21 cellular contexts compared by ENCODE assay signal in the genomic region with DNA sequence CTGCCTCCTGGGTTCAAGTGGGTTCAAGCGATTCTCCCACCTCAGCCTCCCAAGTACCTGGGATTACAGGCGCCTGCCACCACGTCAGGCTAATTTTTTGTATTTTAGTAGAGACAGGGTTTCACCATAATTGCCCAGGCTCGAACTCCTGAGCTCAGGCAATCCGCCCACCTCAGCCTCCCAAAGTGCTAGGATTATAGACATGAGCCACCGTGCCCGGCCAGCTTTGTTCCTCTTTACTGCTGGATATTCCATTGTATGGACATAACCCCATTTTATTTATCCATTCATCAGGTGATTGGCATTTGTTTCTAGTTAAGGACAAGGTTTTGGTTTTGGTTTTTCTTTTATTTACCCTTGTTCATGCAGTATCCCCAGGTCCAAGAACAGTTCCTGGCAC. TPM values are rescaled to one million over a fixed set of nuclear protein-coding genes. Genes with fewer than 3 reads are reported as not detected.
DNase-seq lines count a peak whose midpoint lies in the region; ATAC-seq, FAIRE-seq and TF ChIP-seq lines count a peak whose summit lies in the region.
"Had no signal": no experiment of that assay in that cellular context is flagged by ENCODE, and none has a peak within 500 bp of the region (broad histone marks: within the 10 kb centered on the region; RNA-seq: fewer than 3 reads in every experiment).

No MANE protein-coding gene starts in this region.

- POLR2A ChIA-PET in CD4-positive, alpha-beta T cell (lab: Charles Lee), result no interaction called here

- no peak overlapping the region for H3K4me3 ChIP-seq in kidney (ENCODE audit: low read length in 2 of 2)
- H3K4me3 ChIP-seq in neutrophil (ENCODE audit: low read depth in 1 of 2, low read length in 1 of 2), result no peak overlapping the region
- H3K4me3 ChIP-seq: BLaER1 treated with 17β-estradiol and CSF1 and Interleukin-3, amounts not matched to agents 10 nM and 100 nM had no signal

- H3K27ac Mint-ChIP-seq in CD4-positive, alpha-beta T cell, result no peak overlapping the region
- H3K27ac Mint-ChIP-seq in brain, result peak overlapping the region in 3 of 5 experiments; percentile 60 to 91 (median 70)

- H3K36me3 ChIP-seq in kidney (ENCODE audit: control insufficient read depth in 1 of 2, insufficient read depth in 2 of 2, low read length in 2 of 2), result peaks cover 4 to 8% of the 10 kb centered on the region in 2 donors
- H3K36me3 ChIP-seq in neutrophil, result peaks cover 79% of the 10 kb centered on the region

- CTCF ChIA-PET in CD4-positive, alpha-beta T cell (lab: Charles Lee), result no interaction called here

- peaks cover 31% of the 10 kb centered on the region for H3K36me3 Mint-ChIP-seq in CD4-positive, alpha-beta T cell (ENCODE audit: low read depth)
- H3K36me3 Mint-ChIP-seq in brain, result peaks cover 55% of the 10 kb centered on the region

- H3K27me3 ChIP-seq in CD4-positive, alpha-beta T cell (ENCODE audit: control insufficient read depth, insufficient read depth, low read length), result no peaks in the 10 kb centered on the region
- H3K27me3 ChIP-seq in neutrophil, result no peaks in the 10 kb centered on the region
- H3K27me3 ChIP-seq: BLaER1 treated with 17β-estradiol and CSF1 and Interleukin-3, amounts not matched to agents 10 nM and 100 nM had no signal

- intact Hi-C loops in CD4-positive, alpha-beta T cell (cut with DNase I, micrococcal nuclease), result loop anchor here in 1 of 2 experiments (10.0 kb wide), 2 partner anchors 332 to 1458 kb away; partner anchors contain the start of genes MYADM and U2AF2
- intact Hi-C loops in kidney (cut with DNase I), result no loop called here

- H3K4me1 Mint-ChIP-seq in CD4-positive, alpha-beta T cell (ENCODE audit: low read depth), result peaks cover 21% of the 10 kb centered on the region
- H3K4me1 Mint-ChIP-seq in brain, result peaks cover 47% of the 10 kb centered on the region

- H3K4me3 Mint-ChIP-seq in CD4-positive, alpha-beta T cell, result peak overlapping the region; percentile 27
- H3K4me3 Mint-ChIP-seq in brain, result peak overlapping the region in 1 of 5 experiments; percentile 51
- H3K4me3 Mint-ChIP-seq: H9 had no signal

- no peak for ATAC-seq in CD4-positive, alpha-beta T cell (ENCODE audit: poor library complexity)
- ATAC-seq in HG02759 (IDR thresholded peaks at IDR 0.05; ENCODE audit: unreplicated experiment), result no peak

- H3K27me3 Mint-ChIP-seq in CD4-positive, alpha-beta T cell, result no peaks in the 10 kb centered on the region
- peaks cover 18% of the 10 kb centered on the region for H3K27me3 Mint-ChIP-seq in brain
- H3K27me3 Mint-ChIP-seq: CD4-positive, alpha-beta memory T cell had no signal

- no peak for DNase-seq in CD4-positive, alpha-beta T cell
- DNase-seq in kidney (peak; percentile 46), activated gamma-delta T cell treated with Interleukin-2 at 50 U/mL for 16 hours (no peak), SKM-1 (lab: John Stamatoyannopoulos, UW; ENCODE audit: unreplicated experiment) (no peak)
- DNase-seq: ACHN; CD4-positive, alpha-beta memory T cell; COR-L47; DMS153; DMS79 treated with DMSO at 0.1 percent for 48 hours; EL; GOT3; H9 had no signal

- no peak for TF ChIP-seq CTCF in CD4-positive, alpha-beta T cell (IDR thresholded peaks at IDR 0.05)
- TF ChIP-seq CTCF in brain (conservative IDR thresholded peaks at IDR 0.05), result no peak
- TF ChIP-seq CTCF in kidney (IDR thresholded peaks at IDR 0.05; ENCODE audit: borderline replicate concordance, extremely low read depth, insufficient read depth), result no peak
- TF ChIP-seq CTCF in neutrophil (IDR thresholded peaks at IDR 0.05), result no peak

- H3K9me3 Mint-ChIP-seq in CD4-positive, alpha-beta T cell, result no peaks in the 10 kb centered on the region
- peaks cover 0 to 5% (median 0%) of the 10 kb centered on the region in 5 experiments for H3K9me3 Mint-ChIP-seq in brain
- H3K9me3 Mint-ChIP-seq: H9 had no signal

- H3K9me3 ChIP-seq in CD4-positive, alpha-beta T cell (ENCODE audit: control insufficient read depth, low read length), result no peaks in the 10 kb centered on the region
- no peaks in the 10 kb centered on the region for H3K9me3 ChIP-seq in kidney (ENCODE audit: control insufficient read depth in 1 of 2, low read length in 2 of 2)
- H3K9me3 ChIP-seq in neutrophil, result no peaks in the 10 kb centered on the region
- H3K9me3 ChIP-seq: BLaER1 treated with 17β-estradiol and CSF1 and Interleukin-3, amounts not matched to agents 10 nM and 100 nM had no signal

- H3K4me1 ChIP-seq in kidney (ENCODE audit: control insufficient read depth in 1 of 2, insufficient read depth in 1 of 2, low read depth in 1 of 2, low read length in 2 of 2) (peaks cover 6 to 11% of the 10 kb centered on the region in 2 donors), neutrophil (ENCODE audit: control insufficient read depth in 1 of 2, insufficient read depth in 1 of 2, low read depth in 1 of 2, low read length in 1 of 2) (peaks cover 37 to 42% of the 10 kb centered on the region in 2 experiments)

- H3K27ac ChIP-seq in CD4-positive, alpha-beta T cell (ENCODE audit: low read depth, low read length), result no peak overlapping the region
- H3K27ac ChIP-seq in kidney (ENCODE audit: low read depth in 2 of 2, low read length in 2 of 2) (no peak overlapping the region), neutrophil (peak overlapping the region; percentile 50)
- H3K27ac ChIP-seq: BLaER1 treated with 17β-estradiol and CSF1 and Interleukin-3, amounts not matched to agents 10 nM and 100 nM had no signal

- FAIRE-seq in kidney (lab: Jason Lieb, UNC), result no peak
- FAIRE-seq: D721Med, G401.6, GM12891, HTR-8/SVneo had no signal

- no peak overlapping the region for H3K9ac ChIP-seq in kidney (ENCODE audit: low read length in 2 of 2)
- H3K9ac ChIP-seq: BLaER1 treated with 17β-estradiol and CSF1 and Interleukin-3, amounts not matched to agents 10 nM and 100 nM had no signal

RNA-seq across cellular contexts. Expression of gene RPS9, which starts 4.1 kb away (rescaled TPM):
- 1,000 to 10,000 TPM; 2,017 to 2,050 TPM for total RNA-seq in CD4-positive, alpha-beta T cell
- polyA plus RNA-seq in brain (ENCODE audit: insufficient read depth, low read depth, low replicate concordance), result 2,244 TPM
- 1,209 TPM for total RNA-seq in kidney
- polyA plus RNA-seq in kidney (ENCODE audit: insufficient read depth, low read depth, low replicate concordance), result 2,020 TPM

RNA-seq across cellular contexts. Expression of gene TSEN34, which starts 5.4 kb away (rescaled TPM):
- 1 to 10 TPM; 8.4 to 8.6 TPM for total RNA-seq in CD4-positive, alpha-beta T cell
- polyA plus RNA-seq in brain (ENCODE audit: insufficient read depth, low read depth, low replicate concordance), result 73.5 TPM
- 33.8 TPM for total RNA-seq in kidney
- 51.0 TPM for polyA plus RNA-seq in kidney (ENCODE audit: insufficient read depth, low read depth, low replicate concordance)

RNA-seq across cellular contexts. Expression of gene MBOAT7, which starts 7.1 kb away (rescaled TPM):
- 10 to 100 TPM; 13.7 to 18.0 TPM for total RNA-seq in CD4-positive, alpha-beta T cell
- polyA plus RNA-seq in brain (ENCODE audit: insufficient read depth, low read depth, low replicate concordance) (94.4 TPM), kidney (ENCODE audit: insufficient read depth, low read depth, low replicate concordance) (41.6 TPM)
- 64.4 TPM for total RNA-seq in kidney

RNA-seq across cellular contexts. Expression of gene TMC4, which starts 23.6 kb away (rescaled TPM):
- total RNA-seq in CD4-positive, alpha-beta T cell, result 1 to 10 TPM in 1 of 2 experiments, under 1 TPM in 1; 0.84 to 1.5 TPM
- polyA plus RNA-seq in brain (ENCODE audit: insufficient read depth, low read depth, low replicate concordance) (4.1 TPM), kidney (ENCODE audit: insufficient read depth, low read depth, low replicate concordance) (64.6 TPM)
- 98.9 TPM for total RNA-seq in kidney
- total RNA-seq: A172 had no signal

RNA-seq across cellular contexts. Expression of gene LILRB3, which starts 26.3 kb away (rescaled TPM):
- 1 to 10 TPM; 1.1 to 1.3 TPM for total RNA-seq in CD4-positive, alpha-beta T cell
- 0.29 TPM for polyA plus RNA-seq in brain (ENCODE audit: insufficient read depth, low read depth, low replicate concordance)
- 10.0 TPM for total RNA-seq in kidney
- 1.4 TPM for polyA plus RNA-seq in kidney (ENCODE audit: insufficient read depth, low read depth, low replicate concordance)
- total RNA-seq: A172, H9 had no signal
